In genomic region chr7:90173127-90173844, GRCh38 we compare ENCODE assay signal across 10 cellular contexts. TPM values are rescaled to one million over a fixed set of nuclear protein-coding genes. Genes with fewer than 3 reads are reported as not detected.
DNase-seq lines count a peak whose midpoint lies in the region; ATAC-seq and TF ChIP-seq lines count a peak whose summit lies in the region.
"Had no signal": no experiment of that assay in that cellular context is flagged by ENCODE, and none has a peak within 500 bp of the region (broad histone marks: within the 10 kb centered on the region; RNA-seq: fewer than 3 reads in every experiment).

No MANE protein-coding gene starts in this region.

- no peak for TF ChIP-seq POLR2A in suprapubic skin (IDR thresholded peaks at IDR 0.05)

- H3K4me3 Mint-ChIP-seq in activated naive CD8-positive, alpha-beta T cell treated with anti-CD3 and anti-CD28 coated beads, Interleukin-2, amount 50 U/mL, for 24 hours: no peak overlapping the region

- H3K27ac ChIP-seq in brain microvascular endothelial cell (no peak overlapping the region), suprapubic skin (no peak overlapping the region)

- no peak for TF ChIP-seq CTCF in brain microvascular endothelial cell (IDR thresholded peaks at IDR 0.05; ENCODE audit: low read depth, low read length, missing control alignments)
- no peak for TF ChIP-seq CTCF in suprapubic skin (IDR thresholded peaks at IDR 0.05)

- H3K9me3 Mint-ChIP-seq in activated naive CD8-positive, alpha-beta T cell treated with anti-CD3 and anti-CD28 coated beads, Interleukin-2, amount 50 U/mL, for 24 hours: peaks cover 4% of the 10 kb centered on the region

- H3K36me3 ChIP-seq in brain microvascular endothelial cell (replicated peaks): no peaks in the 10 kb centered on the region
- H3K36me3 ChIP-seq in suprapubic skin: no peaks in the 10 kb centered on the region

- H3K4me3 ChIP-seq in brain microvascular endothelial cell (ENCODE audit: low read depth, low read length): no peak overlapping the region
- H3K4me3 ChIP-seq in suprapubic skin: no peak overlapping the region

- in situ Hi-C loops in brain microvascular endothelial cell (cut with HindIII; ENCODE audit: low pct_ligation_motif_present, low sequenced_read_pairs): no loop called here

- ATAC-seq in GM21367 (IDR thresholded peaks at IDR 0.05; ENCODE audit: unreplicated experiment): peak; percentile 86
- ATAC-seq in HG03175 (IDR thresholded peaks at IDR 0.05; ENCODE audit: unreplicated experiment): peak; percentile 95
- ATAC-seq in activated naive CD8-positive, alpha-beta T cell treated with anti-CD3 and anti-CD28 coated beads, Interleukin-2, amount 50 U/mL, for 24 hours: no peak

- no peak for TF ChIP-seq EP300 in suprapubic skin (IDR thresholded peaks at IDR 0.05)

- peaks cover 30% of the 10 kb centered on the region for H3K27me3 Mint-ChIP-seq in activated naive CD8-positive, alpha-beta T cell treated with anti-CD3 and anti-CD28 coated beads, Interleukin-2, amount 50 U/mL, for 24 hours

- H3K27me3 ChIP-seq in brain microvascular endothelial cell (replicated peaks) (no peaks in the 10 kb centered on the region), suprapubic skin (no peaks in the 10 kb centered on the region)

- H3K27ac Mint-ChIP-seq in activated naive CD8-positive, alpha-beta T cell treated with anti-CD3 and anti-CD28 coated beads, Interleukin-2, amount 50 U/mL, for 24 hours: no peak overlapping the region

- DNase-seq in Daoy (ENCODE audit: low read depth) (peak; percentile 7), brain microvascular endothelial cell (peak; percentile 14), Ammon's horn (ENCODE audit: low spot score) (no peak), C1 segment of cervical spinal cord (lab: John Stamatoyannopoulos, UW) (no peak), suprapubic skin (ENCODE audit: low spot score in 2 of 2) (no peak)
- no peak for DNase-seq in activated naive CD8-positive, alpha-beta T cell treated with anti-CD3 and anti-CD28 coated beads, Interleukin-2, amount 50 U/mL, for 24 hours
- DNase-seq: activated CD4-positive, alpha-beta T cell treated with anti-CD3 and anti-CD28 coated beads for 4 hours; DMS 273 treated with DMSO at 0.1 percent for 48 hours had no signal

- no peaks in the 10 kb centered on the region for H3K9me3 ChIP-seq in suprapubic skin

- 85% methylated on average over 4 of the region's 4 CpGs for WGBS in suprapubic skin

- H3K4me1 Mint-ChIP-seq in activated naive CD8-positive, alpha-beta T cell treated with anti-CD3 and anti-CD28 coated beads, Interleukin-2, amount 50 U/mL, for 24 hours: peaks cover 4% of the 10 kb centered on the region

- no peaks in the 10 kb centered on the region for H3K36me3 Mint-ChIP-seq in activated naive CD8-positive, alpha-beta T cell treated with anti-CD3 and anti-CD28 coated beads, Interleukin-2, amount 50 U/mL, for 24 hours (ENCODE audit: low read depth)

- H3K4me1 ChIP-seq in suprapubic skin: no peaks in the 10 kb centered on the region

RNA-seq across cellular contexts. Expression of gene STEAP1, which starts 19.0 kb away (rescaled TPM):
- 24.9 and 28.5 TPM in 2 replicates for total RNA-seq in Daoy (2014; rRNA removed; shearing (Covaris generic))
- 1 to 10 TPM; 1.5 to 6.0 (median 3.1) TPM for total RNA-seq in suprapubic skin

RNA-seq across cellular contexts. Expression of gene STEAP2, which starts 38.3 kb away (rescaled TPM):
- total RNA-seq in Daoy (2014; rRNA removed; shearing (Covaris generic)): 4.9 and 5.2 TPM in 2 replicates
- 10 to 100 TPM in 1 of 4 donors, 1 to 10 TPM in 3; 2.9 to 13.2 (median 3.9) TPM for total RNA-seq in suprapubic skin

Comparison
In these comparisons a context has a peak if more than half of its experiments do, and no peak if none do; other contexts are left out.
1. DNase-seq: peak in Daoy (single experiment) and brain microvascular endothelial cell (single experiment); none in Ammon's horn (single experiment), C1 segment of cervical spinal cord (0 of 14), suprapubic skin (0 of 2) and activated naive CD8-positive, alpha-beta T cell treated with anti-CD3 and anti-CD28 coated beads, Interleukin-2, amount 50 U/mL, for 24 hours (single experiment).